1 cellular context compared by ENCODE assay signal in the genomic region with DNA sequence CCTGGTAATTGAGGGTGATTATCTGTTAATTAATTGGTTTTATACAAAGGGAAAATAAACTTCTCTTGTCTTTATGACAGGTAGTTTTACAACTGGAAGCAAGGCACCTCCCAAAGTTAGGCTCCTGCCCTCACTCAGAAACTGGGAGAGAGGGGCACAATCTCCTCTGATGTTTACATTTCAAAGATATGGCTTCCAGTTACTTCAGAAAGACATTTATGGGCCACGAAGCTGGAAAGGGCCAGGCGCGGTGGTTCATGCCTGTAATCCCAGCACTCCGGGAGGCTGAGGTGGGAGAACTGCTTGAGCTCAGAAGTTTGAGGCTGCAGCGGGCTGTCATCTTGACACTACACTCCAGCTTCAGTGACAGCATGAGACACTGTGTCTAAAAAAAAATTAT.
TF ChIP-seq lines count a peak whose summit lies in the region.

No MANE protein-coding gene starts in this region.

TF ChIP-seq in HEK293, 187 proteins besides CTCF, POLR2A, EP300 and RAD21 (continued from another document):
- TF ChIP-seq BCL11B (tag by site-specific recombination; IDR thresholded peaks at IDR 0.05; ENCODE audit: low read depth) (no peak), ZNF785 (tag by site-specific recombination; IDR thresholded peaks at IDR 0.05) (no peak), ZBTB20 (tag by site-specific recombination; IDR thresholded peaks at IDR 0.05) (no peak)
